In genomic region chrX:119758682-119759332, GRCh38 we compare ENCODE assay signal across 8 cellular contexts.
DNase-seq lines count a peak whose midpoint lies in the region; ATAC-seq lines count a peak whose summit lies in the region.

No MANE protein-coding gene starts in this region.

- peak overlapping the region; percentile 85 for H3K9ac ChIP-seq in NT2/D1 (ENCODE audit: insufficient read length, low read depth)
- H3K9ac ChIP-seq in adipocyte (ENCODE audit: low read length), result no peak overlapping the region

- peak; percentile 71 for DNase-seq in DMS53 (lab: John Stamatoyannopoulos, UW)
- DNase-seq in NT2/D1 (ENCODE audit: low read depth, low spot score), result no peak
- peak; percentile 51 for DNase-seq in adipocyte (ENCODE audit: low read depth)
- DNase-seq in stimulated activated CD4-positive, alpha-beta T cell treated with anti-CD3 and anti-CD28 coated beads, Interleukin-1b, Interleukin-23, amount 100 ng/mL, for 48 hours, result peak; percentile 9
- DNase-seq in Kasumi-1 (lab: John Stamatoyannopoulos, UW), result no peak

- H3K27me3 ChIP-seq in NT2/D1 (ENCODE audit: insufficient read depth, insufficient read length) (peaks cover 15% of the 10 kb centered on the region), adipocyte (replicated peaks; ENCODE audit: control insufficient read depth, insufficient read depth, low read length) (peaks cover 12% of the 10 kb centered on the region)

- H3K36me3 ChIP-seq in NT2/D1 (ENCODE audit: insufficient read depth, insufficient read length, low read length) (no peaks in the 10 kb centered on the region), adipocyte (ENCODE audit: control insufficient read depth, insufficient read depth, low read length, severe bottlenecking) (no peaks in the 10 kb centered on the region)

- H3K4me3 ChIP-seq in NT2/D1 (ENCODE audit: insufficient read length, low read depth), result peak overlapping the region; percentile 58
- H3K4me3 ChIP-seq in adipocyte (ENCODE audit: low read length), result peak overlapping the region; percentile 68
- H3K4me3 ChIP-seq in iPS-18c (ENCODE audit: insufficient read depth, low read depth, low read length), result peak overlapping the region; percentile 54

- ATAC-seq in HG03521 (IDR thresholded peaks at IDR 0.05; ENCODE audit: unreplicated experiment), result no peak
- no peak for ATAC-seq in GM18867 (IDR thresholded peaks at IDR 0.05; ENCODE audit: unreplicated experiment)

- H3K9me3 ChIP-seq in NT2/D1 (ENCODE audit: insufficient read depth, low read length), result no peaks in the 10 kb centered on the region
- no peaks in the 10 kb centered on the region for H3K9me3 ChIP-seq in adipocyte (ENCODE audit: control insufficient read depth, low read length)
- peaks cover 11% of the 10 kb centered on the region for H3K9me3 ChIP-seq in iPS-18c (ENCODE audit: control insufficient read depth, insufficient read depth, low read length)

- H3K4me1 ChIP-seq in NT2/D1 (ENCODE audit: insufficient read depth, insufficient read length) (peaks cover 10% of the 10 kb centered on the region), adipocyte (ENCODE audit: control insufficient read depth, insufficient read depth, low read length) (no peaks in the 10 kb centered on the region)

Comparison
In these comparisons a context has a peak if more than half of its experiments do, and no peak if none do; other contexts are left out.
1. DNase-seq: peak in DMS53 (single experiment), adipocyte (single experiment) and stimulated activated CD4-positive, alpha-beta T cell treated with anti-CD3 and anti-CD28 coated beads, Interleukin-1b, Interleukin-23, amount 100 ng/mL, for 48 hours (single experiment); none in NT2/D1 (single experiment) and Kasumi-1 (0 of 2).
2. Peak in every context shown above with its lines, with median percentiles within 50 percentile points of each other: H3K4me3 ChIP-seq.